In the genomic region with DNA sequence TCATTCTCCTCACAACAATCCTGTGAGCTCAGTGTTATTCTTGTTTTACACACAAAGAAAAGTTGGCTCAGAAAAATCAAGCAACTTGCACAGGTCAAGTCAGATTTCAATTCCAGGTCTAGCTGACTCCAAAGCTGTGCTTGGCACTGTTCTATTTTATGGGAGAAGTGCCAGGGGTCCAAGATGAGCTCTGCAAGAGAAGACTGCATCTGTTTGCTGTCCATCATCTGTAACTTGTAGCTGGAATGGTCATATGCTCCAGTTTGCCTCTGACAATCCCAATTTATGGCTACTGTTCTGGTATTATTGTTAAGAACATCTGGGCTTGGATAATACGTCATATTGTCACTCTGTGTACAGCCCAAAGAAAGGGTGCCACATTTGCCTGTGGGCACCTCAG, we compare ENCODE assay signal across 27 cellular contexts. TPM values are rescaled to one million over a fixed set of nuclear protein-coding genes. Genes with fewer than 3 reads are reported as not detected.
"Had no signal": no experiment of that assay in that cellular context is flagged by ENCODE, and none has a peak within 500 bp of the region (broad histone marks: within the 10 kb centered on the region; RNA-seq: fewer than 3 reads in every experiment).

No MANE protein-coding gene starts in this region.

- H3K36me3 ChIP-seq: brain microvascular endothelial cell, esophagus muscularis mucosa, WERI-Rb-1 had no signal

- H3K27ac ChIP-seq: brain microvascular endothelial cell, coronary artery, esophagus muscularis mucosa, WERI-Rb-1 had no signal

- H3K4me3 ChIP-seq: coronary artery, esophagus muscularis mucosa had no signal

- DNase-seq: activated B cell treated with CpG ODN at 0.5 μM for 24 hours; activated CD4-positive, alpha-beta T cell treated with anti-CD3 and anti-CD28 coated beads for 48 hours; activated CD4-positive, alpha-beta T cell treated with anti-CD3 and anti-CD28 coated beads, Interleukin-2, amount 50 U/mL, for 1 hour; activated CD4-positive, alpha-beta T cell treated with anti-CD3 and anti-CD28 coated beads, Interleukin-2, amount 50 U/mL, for 48 hours; activated CD8-positive, alpha-beta memory T cell treated with anti-CD3 and anti-CD28 coated beads for 24 hours; activated CD8-positive, alpha-beta T cell treated with anti-CD3 and anti-CD28 coated beads for 36 hours; activated effector memory CD4-positive, alpha-beta T cell treated with Interleukin-2 at 50 U/mL for 16 hours; activated gamma-delta T cell treated with Interleukin-2 at 50 U/mL for 16 hours; activated naive CD4-positive, alpha-beta T cell treated with anti-CD3 and anti-CD28 coated beads, Interleukin-2, amount 50 U/mL, for 16 hours; activated naive CD4-positive, alpha-beta T cell treated with Interleukin-2 at 50 U/mL for 16 hours; activated T-cell treated with anti-CD3 and anti-CD28 coated beads, Interleukin-2, amount 50 U/mL, for 4 hours; amniotic stem cell; anterior cingulate cortex; brain microvascular endothelial cell; effector CD4-positive, alpha-beta T cell; effector memory CD8-positive, alpha-beta T cell; erythroblast; foreskin melanocyte; head of caudate nucleus; T-helper 17 cell; T1000; WERI-Rb-1 had no signal

- H3K4me1 ChIP-seq: esophagus muscularis mucosa had no signal

- H3K27me3 ChIP-seq: brain microvascular endothelial cell had no signal

RNA-seq across cellular contexts. Expression of gene KCNF1, which starts 28.9 kb away (rescaled TPM):
- total RNA-seq: activated B cell treated with CpG ODN at 0.5 μM for 24 hours; activated CD8-positive, alpha-beta T cell treated with anti-CD3 and anti-CD28 coated beads for 36 hours; activated T-cell treated with anti-CD3 and anti-CD28 coated beads, Interleukin-2, amount 50 U/mL, for 4 hours; activated T-helper 17 cell treated with anti-CD3 and anti-CD28 coated beads, Interleukin-2, amount 50 U/mL, for 72 hours; bronchial epithelial cell; fibroblast of villous mesenchyme; T-helper 17 cell had no signal
